Comparison of ENCODE assay signal across 13 cellular contexts in the genomic region with DNA sequence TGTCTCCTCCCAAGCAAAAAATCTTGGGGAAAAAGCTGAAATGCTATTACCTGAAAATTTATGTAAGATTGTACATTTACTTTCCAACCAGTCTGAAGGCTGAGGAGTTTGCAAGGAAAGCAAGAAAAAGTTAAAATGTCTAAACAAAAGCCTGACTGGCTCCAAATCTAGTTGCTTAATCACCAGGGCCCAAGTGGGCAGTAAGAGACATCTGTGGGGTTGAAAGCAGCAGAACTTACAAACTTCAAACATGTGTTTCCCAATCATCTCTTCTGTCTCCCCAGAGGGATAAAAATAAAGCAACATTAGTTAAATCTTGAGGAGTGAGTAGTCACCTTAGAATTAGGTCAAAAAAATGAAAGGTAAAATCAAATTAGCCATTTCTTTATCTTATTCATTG.
DNase-seq lines count a peak whose midpoint lies in the region; ATAC-seq and TF ChIP-seq lines count a peak whose summit lies in the region.
"Had no signal": no experiment of that assay in that cellular context is flagged by ENCODE, and none has a peak within 500 bp of the region (broad histone marks: within the 10 kb centered on the region; RNA-seq: fewer than 3 reads in every experiment).

No MANE protein-coding gene starts in this region.

- H3K4me3 ChIP-seq in smooth muscle cell: no peak overlapping the region
- H3K4me3 ChIP-seq: esophagus squamous epithelium, prostate gland, thoracic aorta had no signal

- H4K20me1 ChIP-seq in smooth muscle cell (ENCODE audit: low read depth): no peaks in the 10 kb centered on the region

- no peak overlapping the region for H3K9ac ChIP-seq in smooth muscle cell (ENCODE audit: low read depth)

- H3K27me3 ChIP-seq in foreskin keratinocyte (no peaks in the 10 kb centered on the region), smooth muscle cell (ENCODE audit: low read depth) (no peaks in the 10 kb centered on the region)
- H3K27me3 ChIP-seq: esophagus squamous epithelium had no signal

- H3K27ac ChIP-seq in foreskin keratinocyte (peak overlapping the region; percentile 63), smooth muscle cell (ENCODE audit: low read depth) (peak overlapping the region; percentile 3)
- H3K27ac ChIP-seq: esophagus squamous epithelium, prostate gland, thoracic aorta had no signal

- no peaks in the 10 kb centered on the region for H3K9me3 ChIP-seq in smooth muscle cell (replicated peaks; ENCODE audit: low read depth)
- H3K9me3 ChIP-seq: esophagus squamous epithelium, prostate gland, thoracic aorta had no signal

- no peak for ATAC-seq in foreskin keratinocyte

- H3K4me1 ChIP-seq in foreskin keratinocyte (peaks cover 41% of the 10 kb centered on the region), smooth muscle cell (ENCODE audit: low read depth) (peaks cover 6% of the 10 kb centered on the region)
- H3K4me1 ChIP-seq: prostate gland had no signal

- no peaks in the 10 kb centered on the region for H3K36me3 ChIP-seq in smooth muscle cell (ENCODE audit: low read depth)
- H3K36me3 ChIP-seq: esophagus squamous epithelium, prostate gland, thoracic aorta had no signal

- peak overlapping the region; percentile 70 for H3K4me2 ChIP-seq in smooth muscle cell

- H2AFZ ChIP-seq in smooth muscle cell (ENCODE audit: low read depth): no peak overlapping the region

- DNase-seq in GM03348 (ENCODE audit: low spot score) (peak; percentile 35), RPMI7951 (ENCODE audit: low read depth) (peak; percentile 32), foreskin keratinocyte (no peak), smooth muscle cell (lab: John Stamatoyannopoulos, UW; ENCODE audit: unreplicated experiment) (no peak), HuH-7.5 (ENCODE audit: low spot score) (no peak), iPS-NIHi7 (ENCODE audit: extremely low spot score) (no peak)
- DNase-seq in activated naive CD4-positive, alpha-beta T cell treated with Interleukin-2 at 50 U/mL for 16 hours: no peak
- DNase-seq: activated CD4-positive, alpha-beta memory T cell treated with anti-CD3 and anti-CD28 coated beads for 36 hours; aorta; esophagus squamous epithelium; NCI-H1092 had no signal

- TF ChIP-seq CTCF in foreskin keratinocyte (conservative IDR thresholded peaks at IDR 0.05): no peak
- no peak for TF ChIP-seq CTCF in smooth muscle cell (IDR thresholded peaks at IDR 0.05; ENCODE audit: borderline replicate concordance, insufficient read depth, poor library complexity, severe bottlenecking)

- H3K79me2 ChIP-seq in smooth muscle cell (ENCODE audit: low read depth): no peaks in the 10 kb centered on the region

- H3F3A ChIP-seq in smooth muscle cell (ENCODE audit: low read depth): peaks cover 9% of the 10 kb centered on the region

Comparison
In these comparisons a context has a peak if more than half of its experiments do, and no peak if none do; other contexts are left out.
1. DNase-seq: peak in GM03348 (single experiment) and RPMI7951 (single experiment); none in foreskin keratinocyte (0 of 2), smooth muscle cell (single experiment), HuH-7.5 (single experiment), iPS-NIHi7 (single experiment) and activated naive CD4-positive, alpha-beta T cell treated with Interleukin-2 at 50 U/mL for 16 hours (single experiment).